In the genomic region with DNA sequence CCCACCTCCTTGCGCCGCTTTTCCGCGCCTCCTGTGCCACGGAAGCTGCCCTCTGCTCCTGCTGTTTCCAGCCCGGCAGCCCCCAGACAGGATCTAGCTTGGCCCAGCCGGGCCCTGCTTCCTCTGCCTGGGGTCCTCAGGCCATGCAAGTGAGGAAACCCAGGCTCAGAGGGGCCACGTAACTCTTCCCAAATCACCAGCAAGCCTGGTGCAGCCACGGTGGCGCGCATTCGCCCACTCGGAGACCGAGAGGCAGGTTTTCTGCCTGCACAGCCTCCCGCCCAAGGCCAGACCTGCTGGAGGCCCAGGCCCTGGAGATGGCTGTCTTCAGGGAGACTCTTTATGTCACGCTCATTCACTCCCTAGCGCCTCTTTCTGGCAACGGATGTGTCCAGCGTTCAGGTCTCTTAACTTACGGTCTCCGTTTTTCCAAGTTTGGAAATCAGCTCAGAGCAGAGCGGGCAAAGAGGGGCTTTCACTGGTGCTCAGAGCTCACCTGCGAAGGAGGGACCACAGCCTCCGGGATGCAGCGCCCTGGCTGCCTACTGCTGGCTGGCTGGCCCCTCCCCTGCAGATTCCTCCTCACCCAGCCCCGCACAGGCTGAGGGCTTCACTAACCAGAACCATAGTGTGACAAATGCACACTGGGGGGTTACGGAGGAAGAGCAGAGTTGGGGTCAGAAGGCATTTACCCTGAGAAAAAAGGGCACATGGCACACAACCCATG, we compare ENCODE assay signal across 9 cellular contexts. TPM values are rescaled to one million over a fixed set of nuclear protein-coding genes. Genes with fewer than 3 reads are reported as not detected.
DNase-seq lines count a peak whose midpoint lies in the region; ATAC-seq, FAIRE-seq and TF ChIP-seq lines count a peak whose summit lies in the region.
"Had no signal": no experiment of that assay in that cellular context is flagged by ENCODE, and none has a peak within 500 bp of the region (broad histone marks: within the 10 kb centered on the region; RNA-seq: fewer than 3 reads in every experiment).

No MANE protein-coding gene starts in this region.

- TF ChIP-seq EP300 in H1 (IDR thresholded peaks at IDR 0.05; ENCODE audit: borderline replicate concordance in 1 of 2, low read depth in 2 of 2, low read length in 2 of 2), result no peak

- H3K18ac ChIP-seq in H1 (ENCODE audit: extremely low read depth, low read length), result peak overlapping the region; percentile 100

- intact Hi-C loops in Panc1 (cut with micrococcal nuclease; ENCODE audit: unreplicated experiment) (no loop called here), right lobe of liver (cut with DNase I) (no loop called here)

- no peaks in the 10 kb centered on the region for H3K36me3 ChIP-seq in Panc1 (ENCODE audit: control insufficient read depth, insufficient read depth, low read length)
- H3K36me3 ChIP-seq in H1 (ENCODE audit: control insufficient read depth in 2 of 4, insufficient read depth in 4 of 4, low read length in 3 of 4), result no peaks in the 10 kb centered on the region
- no peaks in the 10 kb centered on the region for H3K36me3 ChIP-seq in right lobe of liver

- peak overlapping the region; percentile 100 for H2BK15ac ChIP-seq in H1 (ENCODE audit: low read length)

- H3K4me1 ChIP-seq in Panc1 (ENCODE audit: control insufficient read depth, insufficient read depth, low read length) (no peaks in the 10 kb centered on the region), H1 (replicated peaks in 1 of 4; ENCODE audit: control insufficient read depth in 3 of 4, insufficient read depth in 4 of 4, low read length in 3 of 4) (peaks cover 0 to 18% (median 14%) of the 10 kb centered on the region in 4 experiments; a peak in 6 of 7 replicates), right lobe of liver (peaks cover 0 to 11% (median 4%) of the 10 kb centered on the region in 4 donors)

- peak overlapping the region; percentile 65 for H3K4ac ChIP-seq in H1 (replicated peaks; ENCODE audit: insufficient read length, low read depth, low read length)

- H2BK12ac ChIP-seq in H1 (ENCODE audit: low read depth, low read length), result peak overlapping the region; percentile 75; the same call in 1 of the 2 replicates

- H3K23ac ChIP-seq in H1 (ENCODE audit: insufficient read length), result no peak overlapping the region

- CTCF ChIA-PET in Panc1 (lab: Charles Lee), result no interaction called here
- CTCF ChIA-PET in H1 (lab: Charles Lee; ENCODE audit: partially characterized antibody), result interaction anchor here (0.7 to 5.9 kb wide), 12 partner anchors 9 to 440 kb away, joined by 3 to 40 read pairs (median 4); no protein-coding TSS in a partner anchor

- POLR2A ChIA-PET in Panc1 (lab: Charles Lee), result no interaction called here
- POLR2A ChIA-PET in H1 (lab: Charles Lee; ENCODE audit: partially characterized antibody), result interaction anchor here (0.6 to 8.8 kb wide), 13 partner anchors 8 to 123 kb away, joined by 3 to 82 read pairs (median 5); a partner anchor contains a TSS

- peak overlapping the region; percentile 47; the same call in 1 of the 2 replicates for H2BK5ac ChIP-seq in H1 (ENCODE audit: low read depth, low read length)

- DNase-seq in Panc1 (ENCODE audit: low read depth, low spot score) (no peak), H1 (ENCODE audit: low read depth in 1 of 2, low spot score in 2 of 2) (peak in 1 of 2 experiments; percentile 78), right lobe of liver (peak in 1 of 3 donors; percentile 46), HK-2 (ENCODE audit: unreplicated experiment) (no peak), occipital lobe (lab: John Stamatoyannopoulos, UW) (no peak)
- DNase-seq: T-helper 1 cell had no signal

- H4K20me1 ChIP-seq in H1 (replicated peaks in 1 of 2; ENCODE audit: control insufficient read depth in 1 of 2, insufficient read depth in 2 of 2, low read length in 2 of 2), result no peaks in the 10 kb centered on the region

- TF ChIP-seq POLR2A in H1 (IDR thresholded peaks at IDR 0.05; ENCODE audit: control extremely low read depth in 1 of 2, low read depth in 2 of 2, low read length in 2 of 2), result no peak
- TF ChIP-seq POLR2A in right lobe of liver (IDR thresholded peaks at IDR 0.05), result no peak

- H2AFZ ChIP-seq in H1 (ENCODE audit: low read length), result 0 out of 2 replicates have a peak overlapping the region, but pooled peaks have one; percentile 67

- H3K79me1 ChIP-seq in H1 (ENCODE audit: low read depth, low read length), result no peaks in the 10 kb centered on the region

- H3K27ac Mint-ChIP-seq in stimulated activated memory B cell treated with anti-CD40 and anti-IgM and Interleukin-4, amounts not matched to agents 10 μg/mL and 1 μg/mL and 100 μg/mL, for 72 hours, result no peak overlapping the region

- H3K4me3 Mint-ChIP-seq in stimulated activated memory B cell treated with anti-CD40 and anti-IgM and Interleukin-4, amounts not matched to agents 10 μg/mL and 1 μg/mL and 100 μg/mL, for 72 hours, result peak overlapping the region; percentile 67

- 0 out of 2 replicates have a peak, but pooled peaks have one; percentile 42 for ATAC-seq in Panc1
- ATAC-seq in right lobe of liver, result peak in 3 of 4 donors; percentile 15 to 41 (median 20)
- no peak for ATAC-seq in stimulated activated memory B cell treated with anti-CD40 and anti-IgM and Interleukin-4, amounts not matched to agents 10 μg/mL and 1 μg/mL and 100 μg/mL, for 72 hours
- ATAC-seq in GM19351 (IDR thresholded peaks at IDR 0.05; ENCODE audit: unreplicated experiment), result no peak
- no peak for ATAC-seq in GM19328 (IDR thresholded peaks at IDR 0.05; ENCODE audit: unreplicated experiment)

- WGBS in H1 (ENCODE audit: extremely low coverage in 1 of 2, insufficient coverage in 1 of 2, insufficient read length in 1 of 2, insufficient replicate concordance in 2 of 2, low coverage in 1 of 2, low lambda C conversion rate in 2 of 2, missing lambda C conversion rate in 1 of 2), 2 experiments, result 21% methylated on average over 27 of the region's 27 CpGs; no CpG with 5 or more reads in 1 of the 2 experiments
- 9% methylated on average over 17 of the region's 27 CpGs for WGBS in right lobe of liver (ENCODE audit: insufficient coverage, low coverage, low lambda C conversion rate, missing lambda C conversion rate)

- TF ChIP-seq CTCF in Panc1 (IDR thresholded peaks at IDR 0.05), result no peak
- TF ChIP-seq CTCF in H1 (IDR thresholded peaks at IDR 0.05; ENCODE audit: control extremely low read depth in 1 of 3, insufficient read depth in 1 of 3, low read depth in 1 of 3, low read length in 3 of 3), result peak; percentile 7 to 28 (median 10); a peak in 3 of 4 replicates
- TF ChIP-seq CTCF in right lobe of liver (IDR thresholded peaks at IDR 0.05), result no peak

- peak overlapping the region; percentile 42 for H4K5ac ChIP-seq in H1 (ENCODE audit: insufficient read length, low read depth, low read length)

- in situ Hi-C loops in Panc1 (cut with HindIII; ENCODE audit: low pct_unique_long_range_greater_than_20kb, low sequenced_read_pairs), result no loop called here

- H3K4me2 ChIP-seq in H1 (ENCODE audit: insufficient read depth in 1 of 2, low read depth in 2 of 2, low read length in 2 of 2), result peak overlapping the region; percentile 72 to 96

- peaks cover 19% of the 10 kb centered on the region for H3K4me1 Mint-ChIP-seq in stimulated activated memory B cell treated with anti-CD40 and anti-IgM and Interleukin-4, amounts not matched to agents 10 μg/mL and 1 μg/mL and 100 μg/mL, for 72 hours

- H3K79me2 ChIP-seq in H1 (ENCODE audit: control insufficient read depth in 1 of 2, insufficient read depth in 2 of 2, low read length in 2 of 2), result no peaks in the 10 kb centered on the region

- H3K9me3 Mint-ChIP-seq in stimulated activated memory B cell treated with anti-CD40 and anti-IgM and Interleukin-4, amounts not matched to agents 10 μg/mL and 1 μg/mL and 100 μg/mL, for 72 hours, result no peaks in the 10 kb centered on the region

- peaks cover 87% of the 10 kb centered on the region for H3K27me3 Mint-ChIP-seq in stimulated activated memory B cell treated with anti-CD40 and anti-IgM and Interleukin-4, amounts not matched to agents 10 μg/mL and 1 μg/mL and 100 μg/mL, for 72 hours

- H3K27ac ChIP-seq in Panc1 (ENCODE audit: low read length) (no peak overlapping the region), H1 (ENCODE audit: low read depth, low read length) (peak overlapping the region; percentile 32; the same call in 1 of the 2 replicates), right lobe of liver (no peak overlapping the region)

- no peak overlapping the region for H4K8ac ChIP-seq in H1 (ENCODE audit: extremely low read depth, insufficient read depth, low read length)

- H3K9me3 ChIP-seq in Panc1 (ENCODE audit: control insufficient read depth, insufficient read depth, low read depth, low read length), result no peaks in the 10 kb centered on the region
- no peaks in the 10 kb centered on the region; a peak in 1 of 4 replicates for H3K9me3 ChIP-seq in H1 (ENCODE audit: insufficient read depth in 2 of 2, low read depth in 1 of 2, low read length in 1 of 2)
- no peaks in the 10 kb centered on the region for H3K9me3 ChIP-seq in right lobe of liver

- no TSS peak for BruUV-seq in Panc1 (replicated peaks; lab: Mats Ljungman, UMichigan)

- no peak overlapping the region; the same call in 1 of the 2 replicates for H2AK5ac ChIP-seq in H1 (ENCODE audit: low read depth, low read length)

- H3K36me3 Mint-ChIP-seq in stimulated activated memory B cell treated with anti-CD40 and anti-IgM and Interleukin-4, amounts not matched to agents 10 μg/mL and 1 μg/mL and 100 μg/mL, for 72 hours, result peaks cover 5% of the 10 kb centered on the region

- no peak overlapping the region for H3K56ac ChIP-seq in H1 (replicated peaks; ENCODE audit: insufficient read length, low read depth, low read length)

- TF ChIP-seq RAD21 in H1 (IDR thresholded peaks at IDR 0.05 in 1 of 2, conservative IDR thresholded peaks at IDR 0.05 in 1 of 2; ENCODE audit: low read depth in 2 of 2, low read length in 2 of 2), result no peak

- peak overlapping the region; percentile 86 for H4K91ac ChIP-seq in H1 (replicated peaks; ENCODE audit: insufficient read length, low read length)

- H3K27me3 ChIP-seq in Panc1 (ENCODE audit: control insufficient read depth, insufficient read depth, low read length) (peaks cover 2% of the 10 kb centered on the region; the same call in 1 of the 2 replicates), H1 (replicated peaks in 1 of 4; ENCODE audit: control insufficient read depth in 3 of 4, extremely low read depth in 1 of 4, insufficient read depth in 3 of 4, low read length in 3 of 4) (peaks cover 0 to 18% (median 5%) of the 10 kb centered on the region in 4 experiments; a peak in 5 of 7 replicates), right lobe of liver (peaks cover 0 to 15% of the 10 kb centered on the region in 2 donors)

- FAIRE-seq in H1 (lab: Jason Lieb, UNC), result no peak

- H3K14ac ChIP-seq in H1 (ENCODE audit: insufficient read length), result no peak overlapping the region

- H3K23me2 ChIP-seq in H1 (ENCODE audit: low read depth, low read length), result peaks cover 14% of the 10 kb centered on the region; the same call in 1 of the 2 replicates

- H2BK20ac ChIP-seq in H1 (ENCODE audit: low read length), result peak overlapping the region; percentile 90

- H2BK120ac ChIP-seq in H1 (replicated peaks; ENCODE audit: low read depth, low read length), result no peak overlapping the region

- H3K4me3 ChIP-seq in Panc1 (ENCODE audit: low read depth in 2 of 2, low read length in 2 of 2), result no peak overlapping the region
- peak overlapping the region; percentile 38 to 63 (median 52) for H3K4me3 ChIP-seq in H1 (ENCODE audit: extremely low read depth in 1 of 4, insufficient read depth in 2 of 4, low read depth in 3 of 4, low read length in 4 of 4)
- H3K4me3 ChIP-seq in right lobe of liver, result no peak overlapping the region

- peak overlapping the region in 1 of 4 experiments; percentile 16; a peak in 1 of 7 replicates for H3K9ac ChIP-seq in H1 (replicated peaks in 1 of 4; ENCODE audit: extremely low read depth in 1 of 4, low read depth in 3 of 4, low read length in 3 of 4)

RNA-seq across cellular contexts. Expression of a gene that starts 20.6 kb away (rescaled TPM):
- total RNA-seq in Panc1 (2021; ENCODE audit: unreplicated experiment) (17.8 TPM), right lobe of liver (10 to 100 TPM; 13.2 to 22.4 (median 16.8) TPM), occipital lobe (22.8 TPM)
- polyA plus RNA-seq in Panc1 (2012; ENCODE audit: insufficient read length), result 14.5 TPM
- 32.3 and 33.8 TPM in 2 replicates for total RNA-seq in H1 (2021; fragmentation: NEBNext Ultra II Directional; extraction: Animal tissue kit (Norgen Biotek cat#: 25700))
- 9.1 and 15.2 TPM in 2 replicates for polyA plus RNA-seq in H1 (2011; rRNA removed)
- 9.4 TPM for polyA plus RNA-seq in H1 (2011; cell fraction: cytosol; rRNA removed)
- 34.9 TPM for polyA plus RNA-seq in H1 (2011; cell fraction: nucleus; rRNA removed)
- polyA plus RNA-seq in H1 (2012, experiment 1 of 2), result 14.3 to 23.9 TPM (median 20.7 TPM) in 4 replicates
- 13.0 TPM for polyA plus RNA-seq in H1 (2012, experiment 2 of 2)
- 17.1 TPM for polyA plus RNA-seq in H1 (2013, experiment 1 of 2)
- 16.2 TPM for polyA plus RNA-seq in H1 (2013, experiment 2 of 2)
- polyA minus RNA-seq in H1 (2011; rRNA and poly(A)+ RNA removed), result 4.7 and 5.7 TPM in 2 replicates
- polyA minus RNA-seq in H1 (2011; cell fraction: cytosol; rRNA and poly(A)+ RNA removed), result 11.5 TPM
- polyA minus RNA-seq in H1 (2011; cell fraction: nucleus; rRNA and poly(A)+ RNA removed), result 11.6 TPM

RNA-seq across cellular contexts. Expression of a gene that starts 43.6 kb away (rescaled TPM):
- total RNA-seq in Panc1 (2021; ENCODE audit: unreplicated experiment) (16.5 TPM), right lobe of liver (10 to 100 TPM in 2 of 6 experiments, 1 to 10 TPM in 4; 2.2 to 13.7 (median 3.6) TPM), occipital lobe (0.94 TPM)
- 17.3 TPM for polyA plus RNA-seq in Panc1 (2012; ENCODE audit: insufficient read length)
- 2.8 and 2.9 TPM in 2 replicates for total RNA-seq in H1 (2021; fragmentation: NEBNext Ultra II Directional; extraction: Animal tissue kit (Norgen Biotek cat#: 25700))
- 3.1 and 3.7 TPM in 2 replicates for polyA plus RNA-seq in H1 (2011; rRNA removed)
- 2.5 TPM for polyA plus RNA-seq in H1 (2011; cell fraction: cytosol; rRNA removed)
- 4.0 TPM for polyA plus RNA-seq in H1 (2011; cell fraction: nucleus; rRNA removed)
- 1.5 to 3.3 TPM (median 2.9 TPM) in 4 replicates for polyA plus RNA-seq in H1 (2012, experiment 1 of 2)
- polyA plus RNA-seq in H1 (2012, experiment 2 of 2), result 2.3 TPM
- polyA plus RNA-seq in H1 (2013, experiment 1 of 2), result 1.2 TPM
- polyA plus RNA-seq in H1 (2013, experiment 2 of 2), result 1.2 TPM
- polyA minus RNA-seq in H1 (2011; rRNA and poly(A)+ RNA removed), result 3.4 and 4.0 TPM in 2 replicates
- 2.7 TPM for polyA minus RNA-seq in H1 (2011; cell fraction: cytosol; rRNA and poly(A)+ RNA removed)
- polyA minus RNA-seq in H1 (2011; cell fraction: nucleus; rRNA and poly(A)+ RNA removed), result 7.3 TPM

RNA-seq across cellular contexts. Expression of a gene that starts 48.9 kb away (rescaled TPM):
- total RNA-seq in Panc1 (2021; ENCODE audit: unreplicated experiment), result 175 TPM
- 296 TPM for polyA plus RNA-seq in Panc1 (2012; ENCODE audit: insufficient read length)
- 62.1 and 71.5 TPM in 2 replicates for total RNA-seq in H1 (2021; fragmentation: NEBNext Ultra II Directional; extraction: Animal tissue kit (Norgen Biotek cat#: 25700))
- 68.1 and 89.8 TPM in 2 replicates for polyA plus RNA-seq in H1 (2011; rRNA removed)
- polyA plus RNA-seq in H1 (2011; cell fraction: cytosol; rRNA removed), result 86.7 TPM
- polyA plus RNA-seq in H1 (2011; cell fraction: nucleus; rRNA removed), result 135 TPM
- 53.7 to 73.1 TPM (median 68.0 TPM) in 4 replicates for polyA plus RNA-seq in H1 (2012, experiment 1 of 2)
- polyA plus RNA-seq in H1 (2012, experiment 2 of 2), result 53.5 TPM
- polyA plus RNA-seq in H1 (2013, experiment 1 of 2), result 44.6 TPM
- polyA plus RNA-seq in H1 (2013, experiment 2 of 2), result 45.6 TPM
- polyA minus RNA-seq in H1 (2011; rRNA and poly(A)+ RNA removed), result 43.3 and 54.9 TPM in 2 replicates
- polyA minus RNA-seq in H1 (2011; cell fraction: cytosol; rRNA and poly(A)+ RNA removed), result 46.9 TPM
- polyA minus RNA-seq in H1 (2011; cell fraction: nucleus; rRNA and poly(A)+ RNA removed), result 28.2 TPM
- total RNA-seq in right lobe of liver, result 10 to 100 TPM; 66.7 to 92.1 (median 83.9) TPM
- 102 TPM for total RNA-seq in occipital lobe

Comparison
In these comparisons a context has a peak if more than half of its experiments do, and no peak if none do; other contexts are left out.
1. ATAC-seq: peak in Panc1 (single experiment) and right lobe of liver (3 of 4); none in stimulated activated memory B cell treated with anti-CD40 and anti-IgM and Interleukin-4, amounts not matched to agents 10 μg/mL and 1 μg/mL and 100 μg/mL, for 72 hours (single experiment), GM19351 (single experiment) and GM19328 (single experiment).
2. H3K4me3 ChIP-seq: peak in H1 (4 of 4); none in Panc1 (0 of 2) and right lobe of liver (0 of 3).
3. CTCF ChIP-seq: peak in H1 (3 of 3); none in Panc1 (single experiment) and right lobe of liver (0 of 4).